Comparison of ENCODE assay signal across 8 cellular contexts in genomic region chr11:110034816-110035215, GRCh38. TPM values are rescaled to one million over a fixed set of nuclear protein-coding genes. Genes with fewer than 3 reads are reported as not detected.
"Had no signal": no experiment of that assay in that cellular context is flagged by ENCODE, and none has a peak within 500 bp of the region (broad histone marks: within the 10 kb centered on the region; RNA-seq: fewer than 3 reads in every experiment).

No MANE protein-coding gene starts in this region.

- H3K4me1 Mint-ChIP-seq: IgD-negative memory B cell had no signal

- DNase-seq: GM23248, GOT3, H7, HFFc6, KBM-7 had no signal

- H3K27ac Mint-ChIP-seq: HFFc6, IgD-negative memory B cell had no signal

- H3K4me3 Mint-ChIP-seq: HFFc6, IgD-negative memory B cell had no signal

- ATAC-seq: HCT116, HepG2 had no signal

RNA-seq across cellular contexts. Expression of gene ZC3H12C, which starts 58.4 kb away (rescaled TPM):
- polyA plus RNA-seq: IgD-negative memory B cell had no signal
